3 cellular contexts compared by ENCODE assay signal in genomic region chr12:46368138-46368537, GRCh38.
A peak's percentile ranks its signal among the peaks of the same experiment; 100 is the strongest.
TF ChIP-seq lines count a peak whose summit lies in the region.

No MANE protein-coding gene starts in this region.

TF ChIP-seq in SK-N-SH, 30 proteins besides CTCF, POLR2A, EP300 and RAD21:
- TF ChIP-seq RXRA (IDR thresholded peaks at IDR 0.05; ENCODE audit: borderline replicate concordance, low read depth) = no peak
- no peak for TF ChIP-seq FOXJ3 (CRISPR knock-in tag; IDR thresholded peaks at IDR 0.05)
- no peak for TF ChIP-seq RCOR1 (IDR thresholded peaks at IDR 0.05; ENCODE audit: low read length)
- no peak for TF ChIP-seq TAF1 (IDR thresholded peaks at IDR 0.05; ENCODE audit: borderline replicate concordance, low read depth, low read length)

TF ChIP-seq in SK-N-SH treated with all-trans-retinoic acid at 6 μM for 48 hours, 23 proteins besides CTCF, POLR2A, EP300 and RAD21:
- TF ChIP-seq ZFP30 (CRISPR knock-in tag; IDR thresholded peaks at IDR 0.05) (no peak), ZC3H10 (CRISPR knock-in tag; IDR thresholded peaks at IDR 0.05) (no peak), BACH2 (CRISPR knock-in tag; IDR thresholded peaks at IDR 0.05; ENCODE audit: borderline replicate concordance) (no peak), ZNF8 (CRISPR knock-in tag; IDR thresholded peaks at IDR 0.05) (no peak), PPARA (CRISPR knock-in tag; IDR thresholded peaks at IDR 0.05; ENCODE audit: borderline replicate concordance) (no peak), GLIS3 (CRISPR knock-in tag; IDR thresholded peaks at IDR 0.05) (no peak), POU6F1 (CRISPR knock-in tag; IDR thresholded peaks at IDR 0.05; ENCODE audit: borderline replicate concordance, low read depth) (no peak), ZNF70 (CRISPR knock-in tag; IDR thresholded peaks at IDR 0.05) (no peak), ZFP3 (CRISPR knock-in tag; IDR thresholded peaks at IDR 0.05) (no peak), ARNTL (CRISPR knock-in tag; IDR thresholded peaks at IDR 0.05; ENCODE audit: borderline replicate concordance, low read depth) (no peak), SNAI2 (CRISPR knock-in tag; IDR thresholded peaks at IDR 0.05) (no peak), ZNF565 (CRISPR knock-in tag; conservative IDR thresholded peaks at IDR 0.05; ENCODE audit: low read depth) (no peak), TSHZ2 (CRISPR knock-in tag; IDR thresholded peaks at IDR 0.05) (no peak), ESRRG (CRISPR knock-in tag; IDR thresholded peaks at IDR 0.05) (no peak), RARB (CRISPR knock-in tag; IDR thresholded peaks at IDR 0.05) (no peak), TCF4 (CRISPR knock-in tag; IDR thresholded peaks at IDR 0.05; ENCODE audit: borderline replicate concordance) (no peak), ISL1 (CRISPR knock-in tag; IDR thresholded peaks at IDR 0.05) (no peak)

TF ChIP-seq in HepG2, 621 proteins besides CTCF, POLR2A, EP300 and RAD21 (continues in another document):
- TF ChIP-seq SRSF9 (IDR thresholded peaks at IDR 0.05; ENCODE audit: borderline replicate concordance, insufficient read depth, low read depth, low read length, poor library complexity, severe bottlenecking) (no peak), RCOR2 (CRISPR knock-in tag; IDR thresholded peaks at IDR 0.05) (0 out of 2 replicates have a peak, but pooled peaks have one; percentile 8), ZNF572 (CRISPR knock-in tag; IDR thresholded peaks at IDR 0.05) (no peak), ZNF337 (CRISPR knock-in tag; IDR thresholded peaks at IDR 0.05; ENCODE audit: borderline replicate concordance, low read depth) (0 out of 2 replicates have a peak, but pooled peaks have one; percentile 55), ZNF607 (CRISPR knock-in tag; IDR thresholded peaks at IDR 0.05; ENCODE audit: borderline replicate concordance) (0 out of 2 replicates have a peak, but pooled peaks have one; percentile 13), THAP11 (CRISPR knock-in tag; IDR thresholded peaks at IDR 0.05) (peak; percentile 25; the same call in 1 of the 2 replicates), SMAD1 (CRISPR knock-in tag; IDR thresholded peaks at IDR 0.05; ENCODE audit: borderline replicate concordance, low read depth) (no peak), U2AF1 (optimal IDR thresholded peaks at IDR 0.05; ENCODE audit: low read depth, low read length) (peak; percentile 3), POLR2AphosphoS2 (IDR thresholded peaks at IDR 0.05; ENCODE audit: low read depth, low read length) (peak; percentile 89), RERE (CRISPR knock-in tag; IDR thresholded peaks at IDR 0.05; ENCODE audit: low read depth) (no peak), AGO2 (optimal IDR thresholded peaks at IDR 0.05; ENCODE audit: low read depth, low read length) (peak; percentile 76), KAT7 (CRISPR knock-in tag; IDR thresholded peaks at IDR 0.05; ENCODE audit: borderline replicate concordance) (no peak), PHF5A (CRISPR knock-in tag; IDR thresholded peaks at IDR 0.05; ENCODE audit: low read depth, unreplicated experiment) (no peak), REST (IDR thresholded peaks at IDR 0.05; ENCODE audit: borderline replicate concordance in 1 of 2, low read depth in 1 of 2, low read length in 2 of 2) (0 out of 4 replicates have a peak, but pooled peaks of 1 of the 2 experiments have one; percentile 4), ZNF468 (CRISPR knock-in tag; IDR thresholded peaks at IDR 0.05) (no peak), FOXA1 (IDR thresholded peaks at IDR 0.05) (no peak), FOXA1 (CRISPR knock-in tag; IDR thresholded peaks at IDR 0.05) (peak; percentile 9; the same call in 1 of the 2 replicates), RBM22 (optimal IDR thresholded peaks at IDR 0.05; ENCODE audit: low read length) (peak; percentile 94), DR1 (CRISPR knock-in tag; IDR thresholded peaks at IDR 0.05) (no peak), MAX (IDR thresholded peaks at IDR 0.05) (no peak), ATF4 (CRISPR knock-in tag; IDR thresholded peaks at IDR 0.05) (0 out of 4 replicates have a peak, but pooled peaks of 1 of the 2 experiments have one; percentile 26), SPEN (CRISPR knock-in tag; IDR thresholded peaks at IDR 0.05; ENCODE audit: low read depth) (0 out of 2 replicates have a peak, but pooled peaks have one; percentile 5), MED1 (CRISPR knock-in tag; IDR thresholded peaks at IDR 0.05) (0 out of 2 replicates have a peak, but pooled peaks have one; percentile 21), ZHX1 (CRISPR knock-in tag; IDR thresholded peaks at IDR 0.05; ENCODE audit: low read depth) (0 out of 2 replicates have a peak, but pooled peaks have one; percentile 33), LBX2 (CRISPR knock-in tag; IDR thresholded peaks at IDR 0.05; ENCODE audit: borderline replicate concordance) (no peak), SP5 (CRISPR knock-in tag; IDR thresholded peaks at IDR 0.05; ENCODE audit: borderline replicate concordance, low read depth) (no peak), SUZ12 (IDR thresholded peaks at IDR 0.05; ENCODE audit: low read depth, low read length) (no peak), ZNF12 (CRISPR knock-in tag; IDR thresholded peaks at IDR 0.05) (no peak), KDM5B (CRISPR knock-in tag; IDR thresholded peaks at IDR 0.05; ENCODE audit: borderline replicate concordance) (no peak), MNT (IDR thresholded peaks at IDR 0.05) (no peak)
